33 cellular contexts compared by ENCODE assay signal in the genomic region with DNA sequence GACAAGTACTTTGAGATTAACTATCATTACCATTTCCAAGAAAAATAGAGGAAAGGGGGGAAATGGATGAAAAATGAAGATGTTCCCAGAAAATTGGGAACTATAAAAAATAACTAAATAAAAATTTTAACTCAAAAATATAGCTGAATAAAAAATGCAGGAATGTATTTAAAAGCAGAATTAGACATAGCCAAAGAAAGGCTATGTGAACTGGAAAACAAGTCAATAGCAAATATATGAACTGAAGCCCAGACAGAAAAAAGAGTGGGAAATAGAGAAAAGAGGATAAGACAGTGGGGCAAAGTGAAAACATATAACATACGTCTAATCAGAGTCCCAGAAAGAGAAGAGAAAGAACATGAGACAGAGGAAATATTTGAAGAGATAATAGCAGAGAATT. TPM values are rescaled to one million over a fixed set of nuclear protein-coding genes. Genes with fewer than 3 reads are reported as not detected.
"Had no signal": no experiment of that assay in that cellular context is flagged by ENCODE, and none has a peak within 500 bp of the region (broad histone marks: within the 10 kb centered on the region; RNA-seq: fewer than 3 reads in every experiment).

No MANE protein-coding gene starts in this region.

- H3K36me3 Mint-ChIP-seq: activated CD4-positive, alpha-beta memory T cell treated with anti-CD3 and anti-CD28 coated beads for 36 hours; activated naive CD8-positive, alpha-beta T cell treated with anti-CD3 and anti-CD28 coated beads for 36 hours had no signal

- ATAC-seq: activated CD8-positive, alpha-beta T cell treated with anti-CD3 and anti-CD28 coated beads for 36 hours; activated naive CD4-positive, alpha-beta T cell treated with anti-CD3 and anti-CD28 coated beads, Interleukin-2, amount 50 U/mL, for 72 hours; activated T-cell treated with anti-CD3 and anti-CD28 coated beads, Interleukin-2, amount 50 U/mL, for 4 hours; activated T-cell treated with anti-CD3 and anti-CD28 coated beads, Interleukin-2, amount 50 U/mL, for 72 hours; activated T-helper 17 cell treated with anti-CD3 and anti-CD28 coated beads, Interleukin-2, amount 50 U/mL, for 72 hours had no signal

- H3K4me3 ChIP-seq: adrenal gland, body of pancreas, breast epithelium had no signal

- H3K27me3 ChIP-seq: adrenal gland, body of pancreas, brain microvascular endothelial cell, breast epithelium had no signal

- DNase-seq: activated B cell treated with CpG ODN at 0.5 μM for 24 hours; activated CD4-positive, alpha-beta memory T cell treated with anti-CD3 and anti-CD28 coated beads for 36 hours; activated CD4-positive, alpha-beta T cell treated with anti-CD3 and anti-CD28 coated beads for 4 hours; activated CD4-positive, alpha-beta T cell treated with anti-CD3 and anti-CD28 coated beads, Interleukin-2, amount 10 ng/mL, durations not matched to agents 24 days and 14 days; activated CD4-positive, alpha-beta T cell treated with anti-CD3 and anti-CD28 coated beads, Interleukin-2, amount 50 U/mL, for 1 hour; activated CD4-positive, alpha-beta T cell treated with anti-CD3 and anti-CD28 coated beads, Interleukin-2, amount 50 U/mL, for 4 hours; activated CD4-positive, CD25-positive, alpha-beta regulatory T cell treated with anti-CD3 and anti-CD28 coated beads, Interleukin-2, amount 50 U/mL, for 72 hours; activated CD8-positive, alpha-beta memory T cell treated with anti-CD3 and anti-CD28 coated beads, Interleukin-2, amount 50 U/mL, for 4 hours; activated CD8-positive, alpha-beta T cell treated with anti-CD3 and anti-CD28 coated beads for 36 hours; activated effector memory CD4-positive, alpha-beta T cell treated with anti-CD3 and anti-CD28 coated beads, Interleukin-2, amount 50 U/mL, for 16 hours; activated gamma-delta T cell treated with Interleukin-2 at 50 U/mL for 16 hours; activated naive CD4-positive, alpha-beta T cell; activated naive CD4-positive, alpha-beta T cell treated with anti-CD3 and anti-CD28 coated beads for 36 hours; activated naive CD4-positive, alpha-beta T cell treated with anti-CD3 and anti-CD28 coated beads, Interleukin-2, amount 50 U/mL, for 16 hours; activated naive CD8-positive, alpha-beta T cell treated with anti-CD3 and anti-CD28 coated beads for 36 hours; activated T-cell treated with anti-CD3 and anti-CD28 coated beads for 4 hours; activated T-cell treated with anti-CD3 and anti-CD28 coated beads, Interleukin-2, amount 50 U/mL, for 1 hour; activated T-cell treated with anti-CD3 and anti-CD28 coated beads, Interleukin-2, amount 50 U/mL, for 4 hours; activated T-cell treated with anti-CD3 and anti-CD28 coated beads, Interleukin-2, amount 50 U/mL, for 72 hours; adrenal gland; amniotic stem cell; aorta; body of pancreas; brain microvascular endothelial cell; central memory CD4-positive, alpha-beta T cell; T-helper 2 cell; T-helper 9 cell had no signal

- H3K4me1 Mint-ChIP-seq: activated B cell treated with CpG ODN at 0.5 μM for 24 hours; activated CD4-positive, alpha-beta T cell treated with anti-CD3 and anti-CD28 coated beads, Interleukin-2, amount 10 ng/mL, durations not matched to agents 24 days and 14 days; activated naive CD8-positive, alpha-beta T cell treated with anti-CD3 and anti-CD28 coated beads for 36 hours; activated T-helper 17 cell treated with anti-CD3 and anti-CD28 coated beads, Interleukin-2, amount 50 U/mL, for 72 hours had no signal

- H3K27ac ChIP-seq: adrenal gland, brain microvascular endothelial cell, breast epithelium, VCaP had no signal

- H3K4me3 Mint-ChIP-seq: activated B cell treated with CpG ODN at 0.5 μM for 24 hours; activated CD4-positive, alpha-beta memory T cell treated with anti-CD3 and anti-CD28 coated beads for 36 hours; activated CD4-positive, alpha-beta T cell treated with anti-CD3 and anti-CD28 coated beads, Interleukin-2, amount 10 ng/mL, durations not matched to agents 24 days and 14 days; activated CD8-positive, alpha-beta T cell treated with anti-CD3 and anti-CD28 coated beads for 36 hours; activated naive CD4-positive, alpha-beta T cell treated with anti-CD3 and anti-CD28 coated beads for 36 hours; activated naive CD8-positive, alpha-beta T cell treated with anti-CD3 and anti-CD28 coated beads for 36 hours; activated T-cell treated with anti-CD3 and anti-CD28 coated beads, Interleukin-2, amount 50 U/mL, for 4 hours; activated T-cell treated with anti-CD3 and anti-CD28 coated beads, Interleukin-2, amount 50 U/mL, for 72 hours; activated T-helper 1 cell treated with anti-CD3 and anti-CD28 coated beads, Interleukin-12 subunit alpha, Interleukin-12 subunit beta, Interleukin-2, Interleukin-4 antibody, amounts not matched to agents 30 ng/mL and 10 ng/mL and 1 ng/mL, durations not matched to agents 14 hours and 24 hours and 36 hours; activated T-helper 17 cell treated with anti-CD3 and anti-CD28 coated beads, Interleukin-2, amount 50 U/mL, for 72 hours; T-helper 2 cell treated with Interferon-gamma antibody and Interleukin-4, amounts not matched to agents 5 μg/mL and 100 μg/mL, for 36 hours had no signal

- H3K27ac Mint-ChIP-seq: activated B cell treated with CpG ODN at 0.5 μM for 24 hours; activated CD4-positive, alpha-beta memory T cell treated with anti-CD3 and anti-CD28 coated beads for 36 hours; activated CD4-positive, alpha-beta T cell treated with anti-CD3 and anti-CD28 coated beads, Interleukin-2, amount 10 ng/mL, durations not matched to agents 24 days and 14 days; activated CD8-positive, alpha-beta T cell treated with anti-CD3 and anti-CD28 coated beads for 36 hours; activated naive CD4-positive, alpha-beta T cell treated with anti-CD3 and anti-CD28 coated beads for 36 hours; activated naive CD4-positive, alpha-beta T cell treated with anti-CD3 and anti-CD28 coated beads, Interleukin-2, amount 50 U/mL, for 72 hours; activated naive CD8-positive, alpha-beta T cell treated with anti-CD3 and anti-CD28 coated beads for 36 hours; activated T-cell treated with anti-CD3 and anti-CD28 coated beads, Interleukin-2, amount 50 U/mL, for 72 hours; activated T-helper 1 cell treated with anti-CD3 and anti-CD28 coated beads, Interleukin-12 subunit alpha, Interleukin-12 subunit beta, Interleukin-2, Interleukin-4 antibody, amounts not matched to agents 30 ng/mL and 10 ng/mL and 1 ng/mL, durations not matched to agents 14 hours and 24 hours and 36 hours; activated T-helper 17 cell treated with anti-CD3 and anti-CD28 coated beads, Interleukin-2, amount 50 U/mL, for 72 hours; T-helper 2 cell treated with Interferon-gamma antibody and Interleukin-4, amounts not matched to agents 5 μg/mL and 100 μg/mL, for 36 hours had no signal

- H3K9me3 Mint-ChIP-seq: activated CD4-positive, alpha-beta T cell treated with anti-CD3 and anti-CD28 coated beads, Interleukin-2, amount 10 ng/mL, durations not matched to agents 24 days and 14 days had no signal

- H3K36me3 ChIP-seq: adrenal gland, brain microvascular endothelial cell, breast epithelium had no signal

- H3K9me3 ChIP-seq: adrenal gland, body of pancreas, breast epithelium had no signal

- H3K4me1 ChIP-seq: breast epithelium had no signal

RNA-seq across cellular contexts. Expression of gene PPP1R3C, which starts 10.3 kb away (rescaled TPM):
- total RNA-seq: activated B cell treated with CpG ODN at 0.5 μM for 24 hours; activated T-helper 1 cell treated with anti-CD3 and anti-CD28 coated beads, Interleukin-12 subunit alpha, Interleukin-12 subunit beta, Interleukin-2, Interleukin-4 antibody, amounts not matched to agents 30 ng/mL and 10 ng/mL and 1 ng/mL, durations not matched to agents 14 hours and 24 hours and 36 hours had no signal
